17 cellular contexts compared by ENCODE assay signal in the genomic region with DNA sequence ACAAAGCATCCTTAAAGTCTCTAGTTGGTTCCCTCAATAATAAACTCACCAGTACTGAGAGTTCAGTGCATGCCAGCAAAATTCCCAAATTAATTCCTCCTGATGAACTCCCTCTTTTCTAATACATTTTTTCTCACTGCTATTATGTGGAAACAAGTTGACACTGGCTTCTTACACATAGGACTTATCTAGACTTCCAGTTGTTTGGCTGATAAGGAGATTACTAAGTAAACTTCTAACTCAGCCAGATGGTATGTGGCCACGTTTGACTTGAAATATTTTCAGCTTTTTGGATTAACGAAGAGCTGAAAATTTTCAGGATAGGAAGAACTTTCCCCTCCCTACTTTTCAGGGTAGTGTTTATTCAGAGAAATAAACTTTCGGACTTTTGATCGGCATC.
DNase-seq lines count a peak whose midpoint lies in the region; ATAC-seq, FAIRE-seq and TF ChIP-seq lines count a peak whose summit lies in the region.
"Had no signal": no experiment of that assay in that cellular context is flagged by ENCODE, and none has a peak within 500 bp of the region (broad histone marks: within the 10 kb centered on the region; RNA-seq: fewer than 3 reads in every experiment).

No MANE protein-coding gene starts in this region.

- H3K4me2 ChIP-seq in PC-9, result 0 out of 2 replicates have a peak overlapping the region, but pooled peaks have one; percentile 14
- peak overlapping the region; percentile 75 for H3K4me2 ChIP-seq in endothelial cell of umbilical vein (ENCODE audit: insufficient read depth, low read length)

- peaks cover 29% of the 10 kb centered on the region for H3K4me1 Mint-ChIP-seq in Calu3 (ENCODE audit: low read depth, unreplicated experiment)
- H3K4me1 Mint-ChIP-seq: activated naive CD8-positive, alpha-beta T cell treated with anti-CD3 and anti-CD28 coated beads for 36 hours; IgD-negative memory B cell; T-cell had no signal

- H3K27me3 ChIP-seq in PC-9 (ENCODE audit: insufficient read depth, low read depth), result no peaks in the 10 kb centered on the region
- no peaks in the 10 kb centered on the region for H3K27me3 ChIP-seq in endothelial cell of umbilical vein (ENCODE audit: control insufficient read depth in 2 of 2, insufficient read depth in 2 of 2, low read length in 2 of 2)
- H3K27me3 ChIP-seq: ovary had no signal

- H3K79me2 ChIP-seq in PC-9 (ENCODE audit: low read depth), result no peaks in the 10 kb centered on the region
- no peaks in the 10 kb centered on the region for H3K79me2 ChIP-seq in endothelial cell of umbilical vein (ENCODE audit: control insufficient read depth, insufficient read depth, low read length)

- peaks cover 4% of the 10 kb centered on the region for H3K9me3 Mint-ChIP-seq in Calu3 (ENCODE audit: low read depth, unreplicated experiment)

- BruUV-seq in Calu3 (replicated peaks; lab: Mats Ljungman, UMichigan) (no TSS peak), PC-9 (replicated peaks; lab: Mats Ljungman, UMichigan) (no TSS peak), endothelial cell of umbilical vein (replicated peaks; lab: Mats Ljungman, UMichigan) (no TSS peak)

- H3K9me2 ChIP-seq in PC-9 (ENCODE audit: insufficient read depth), result no peaks in the 10 kb centered on the region

- H4K20me1 ChIP-seq in PC-9 (ENCODE audit: insufficient read depth) (no peaks in the 10 kb centered on the region), endothelial cell of umbilical vein (replicated peaks; ENCODE audit: control insufficient read depth, extremely low read depth, insufficient read depth, low read length) (no peaks in the 10 kb centered on the region)

- peak; percentile 70 for ATAC-seq in mucosa of descending colon
- no peak for ATAC-seq in GM19324 (IDR thresholded peaks at IDR 0.05; ENCODE audit: low FRiP score, unreplicated experiment)
- ATAC-seq in HG02588 (IDR thresholded peaks at IDR 0.05; ENCODE audit: unreplicated experiment), result no peak
- ATAC-seq: T-cell had no signal

- TF ChIP-seq CTCF in Calu3 (IDR thresholded peaks at IDR 0.05; ENCODE audit: unreplicated experiment) (no peak), PC-9 (conservative IDR thresholded peaks at IDR 0.05) (no peak), endothelial cell of umbilical vein (IDR thresholded peaks at IDR 0.05; ENCODE audit: extremely low read depth in 1 of 2, insufficient read depth in 1 of 2, low read depth in 1 of 2, low read length in 2 of 2) (no peak), mucosa of descending colon (IDR thresholded peaks at IDR 0.05) (no peak)

- H3K4me1 ChIP-seq in PC-9 (replicated peaks; ENCODE audit: insufficient read depth) (peaks cover 19% of the 10 kb centered on the region), endothelial cell of umbilical vein (ENCODE audit: control insufficient read depth, extremely low read depth, insufficient read depth, low read length) (peaks cover 28% of the 10 kb centered on the region), mucosa of descending colon (ENCODE audit: low read depth) (peaks cover 9% of the 10 kb centered on the region)

- H3K36me3 ChIP-seq in PC-9 (ENCODE audit: low read depth) (no peaks in the 10 kb centered on the region), endothelial cell of umbilical vein (ENCODE audit: control insufficient read depth in 2 of 2, extremely low read depth in 1 of 2, insufficient read depth in 2 of 2, low read length in 2 of 2) (no peaks in the 10 kb centered on the region), mucosa of descending colon (ENCODE audit: low read depth) (no peaks in the 10 kb centered on the region)
- H3K36me3 ChIP-seq: ovary, thoracic aorta had no signal

- H3K9me3 ChIP-seq in PC-9 (ENCODE audit: insufficient read depth, low read depth) (peaks cover 10% of the 10 kb centered on the region), endothelial cell of umbilical vein (replicated peaks; ENCODE audit: control insufficient read depth, insufficient read depth, low read length) (no peaks in the 10 kb centered on the region), mucosa of descending colon (no peaks in the 10 kb centered on the region)
- H3K9me3 ChIP-seq: ovary, thoracic aorta had no signal

- no peaks in the 10 kb centered on the region for H3K9me1 ChIP-seq in endothelial cell of umbilical vein (replicated peaks; ENCODE audit: control insufficient read depth, extremely low read depth, insufficient read depth, low read length)

- H3K36me3 Mint-ChIP-seq in Calu3 (ENCODE audit: insufficient read depth, unreplicated experiment), result no peaks in the 10 kb centered on the region
- H3K36me3 Mint-ChIP-seq: activated naive CD8-positive, alpha-beta T cell treated with anti-CD3 and anti-CD28 coated beads for 36 hours; IgD-negative memory B cell; T-cell had no signal

- DNase-seq in Calu3 (no peak), PC-9 (peak; percentile 26 to 77), endothelial cell of umbilical vein (ENCODE audit: low read depth, low spot score) (peak; percentile 76), mucosa of descending colon (no peak), RPMI8226 (no peak), CD1c-positive myeloid dendritic cell (ENCODE audit: extremely low spot score) (no peak)
- DNase-seq: activated naive CD8-positive, alpha-beta T cell treated with anti-CD3 and anti-CD28 coated beads for 36 hours; DND-41; NCI-H1048; NCI-H2171 treated with DMSO at 0.1 percent for 48 hours; ovary; stimulated activated CD4-positive, alpha-beta T cell treated with anti-CD3 and anti-CD28 coated beads, Interleukin-15, amount 100 ng/mL, for 24 hours; T-cell had no signal

- POLR2A ChIA-PET in PC-9 (lab: Charles Lee; ENCODE audit: unreplicated experiment), result no interaction called here
- POLR2A ChIA-PET in endothelial cell of umbilical vein (lab: Charles Lee), result no interaction called here

- H3F3A ChIP-seq in PC-9 (ENCODE audit: insufficient read depth, low read depth), result peaks cover 6% of the 10 kb centered on the region

- no peak for FAIRE-seq in endothelial cell of umbilical vein (lab: Jason Lieb, UNC)

- H3K27ac Mint-ChIP-seq in Calu3 (ENCODE audit: unreplicated experiment), result peak overlapping the region; percentile 69
- H3K27ac Mint-ChIP-seq: activated naive CD8-positive, alpha-beta T cell treated with anti-CD3 and anti-CD28 coated beads for 36 hours; IgD-negative memory B cell; T-cell had no signal

- CTCF ChIA-PET in Calu3 (lab: Charles Lee) (no interaction called here), PC-9 (lab: Charles Lee) (no interaction called here), endothelial cell of umbilical vein (lab: Charles Lee) (no interaction called here)

- 0 out of 2 replicates have a peak overlapping the region, but pooled peaks have one; percentile 29 for H3K27ac ChIP-seq in PC-9
- H3K27ac ChIP-seq in endothelial cell of umbilical vein (ENCODE audit: insufficient read depth, low read depth, low read length), result peak overlapping the region; percentile 90
- H3K27ac ChIP-seq: ovary, thoracic aorta had no signal

- dilution Hi-C loops in endothelial cell of umbilical vein (cut with MboI; ENCODE audit: extremely low pct_ligation_motif_present, low sequenced_read_pairs), result no loop called here

- peak; percentile 66 for TF ChIP-seq POLR2A in endothelial cell of umbilical vein (IDR thresholded peaks at IDR 0.05; ENCODE audit: low read depth, low read length)

- H3K27me3 Mint-ChIP-seq in Calu3 (ENCODE audit: unreplicated experiment), result no peaks in the 10 kb centered on the region
- H3K27me3 Mint-ChIP-seq: activated naive CD8-positive, alpha-beta T cell treated with anti-CD3 and anti-CD28 coated beads for 36 hours; IgD-negative memory B cell; T-cell had no signal

- peak overlapping the region; percentile 42 for H3K9ac ChIP-seq in endothelial cell of umbilical vein (replicated peaks; ENCODE audit: extremely low read depth, insufficient read depth, low read length)

- intact Hi-C loops in Calu3 (cut with micrococcal nuclease; ENCODE audit: unreplicated experiment) (loop anchor here (2.0 kb wide), 1 partner anchor 74 kb away; no protein-coding TSS in a partner anchor), PC-9 (cut with micrococcal nuclease; ENCODE audit: unreplicated experiment) (loop anchor here (2.0 to 10.0 kb wide), 3 partner anchors 74 to 430 kb away; no protein-coding TSS in a partner anchor), endothelial cell of umbilical vein (cut with micrococcal nuclease) (loop anchor here (10.0 kb wide), 2 partner anchors 130 to 160 kb away; no protein-coding TSS in a partner anchor), mucosa of descending colon (cut with DNase I, micrococcal nuclease) (no loop called here)

- H3K4me3 ChIP-seq in PC-9 (no peak overlapping the region), endothelial cell of umbilical vein (replicated peaks in 1 of 3; ENCODE audit: insufficient read depth in 1 of 3, low read depth in 1 of 3, low read length in 3 of 3) (no peak overlapping the region), mucosa of descending colon (no peak overlapping the region)
- H3K4me3 ChIP-seq: ovary, thoracic aorta had no signal

- H3K4me3 Mint-ChIP-seq in Calu3 (ENCODE audit: low read depth, unreplicated experiment), result no peak overlapping the region
- H3K4me3 Mint-ChIP-seq: activated naive CD8-positive, alpha-beta T cell treated with anti-CD3 and anti-CD28 coated beads for 36 hours; IgD-negative memory B cell; T-cell had no signal

- no peak overlapping the region for H2AFZ ChIP-seq in PC-9
- no peak overlapping the region for H2AFZ ChIP-seq in endothelial cell of umbilical vein (ENCODE audit: low read depth, low read length)

TF ChIP-seq in endothelial cell of umbilical vein, 7 proteins besides CTCF, POLR2A, EP300 and RAD21:
- TF ChIP-seq FOS (IDR thresholded peaks at IDR 0.05; ENCODE audit: borderline replicate concordance, insufficient read depth, low read length) (peak; percentile 62), POLR2AphosphoS5 (IDR thresholded peaks at IDR 0.05; ENCODE audit: insufficient read depth, low read depth, low read length) (peak; percentile 67), JUN (IDR thresholded peaks at IDR 0.05; ENCODE audit: borderline replicate concordance, insufficient read depth, insufficient read length, low read depth) (peak; percentile 56), GATA2 (IDR thresholded peaks at IDR 0.05; ENCODE audit: insufficient read depth, insufficient read length, low read depth, low read length) (peak; percentile 93), EZH2 (IDR thresholded peaks at IDR 0.05; ENCODE audit: borderline replicate concordance, low read depth, low read length, severe bottlenecking) (no peak), MYC (IDR thresholded peaks at IDR 0.05; ENCODE audit: low read depth, low read length) (no peak)
- TF ChIP-seq, protein P1, sequence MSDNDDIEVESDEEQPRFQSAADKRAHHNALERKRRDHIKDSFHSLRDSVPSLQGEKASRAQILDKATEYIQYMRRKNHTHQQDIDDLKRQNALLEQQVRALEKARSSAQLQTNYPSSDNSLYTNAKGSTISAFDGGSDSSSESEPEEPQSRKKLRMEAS (IDR thresholded peaks at IDR 0.05; ENCODE audit: insufficient read depth, insufficient read length), result no peak

Comparison
In these comparisons a context has a peak if more than half of its experiments do, and no peak if none do; other contexts are left out.
1. DNase-seq: peak in PC-9 (2 of 2) and endothelial cell of umbilical vein (single experiment); none in Calu3 (single experiment), mucosa of descending colon (0 of 3), RPMI8226 (single experiment) and CD1c-positive myeloid dendritic cell (single experiment).
2. intact Hi-C loops: an anchor here in Calu3 (2.0 kb wide), PC-9 (2.0 to 10.0 kb wide) and endothelial cell of umbilical vein (10.0 kb wide); none called in mucosa of descending colon.